ENCODE assay signal across 10 cellular contexts in genomic region chr13:106561551-106562170, GRCh38. TPM values are rescaled to one million over a fixed set of nuclear protein-coding genes. Genes with fewer than 3 reads are reported as not detected.
DNase-seq lines count a peak whose midpoint lies in the region; ATAC-seq, FAIRE-seq and TF ChIP-seq lines count a peak whose summit lies in the region.
"Had no signal": no experiment of that assay in that cellular context is flagged by ENCODE, and none has a peak within 500 bp of the region (broad histone marks: within the 10 kb centered on the region; RNA-seq: fewer than 3 reads in every experiment).

No MANE protein-coding gene starts in this region.

- peak overlapping the region; percentile 17 for H3K4me3 ChIP-seq in left ventricle myocardium inferior
- H3K4me3 ChIP-seq: SJSA1 had no signal

- CTCF ChIA-PET in activated CD4-positive, alpha-beta memory T cell treated with anti-CD3 and anti-CD28 coated beads for 36 hours (lab: Charles Lee) = interaction anchor here (1.3 to 9.6 kb wide), 3 partner anchors 25 to 60 kb away, joined by 4 to 57 read pairs (median 12); partner anchors contain the start of gene EFNB2

- no peaks in the 10 kb centered on the region for H3K27me3 ChIP-seq in left ventricle myocardium inferior (ENCODE audit: low read depth)
- H3K27me3 ChIP-seq: neutrophil, SJSA1 had no signal

- no peak for FAIRE-seq in frontal cortex (lab: Jason Lieb, UNC)
- FAIRE-seq in HTR-8/SVneo (lab: Jason Lieb, UNC) = no peak

- intact Hi-C loops in activated CD4-positive, alpha-beta memory T cell treated with anti-CD3 and anti-CD28 coated beads for 36 hours (cut with micrococcal nuclease) = loop anchor here (2.0 kb wide), 1 partner anchor 27 kb away; the partner anchor contains the start of gene EFNB2
- intact Hi-C loops in left ventricle myocardium inferior (cut with micrococcal nuclease) = no loop called here

- DNase-seq in activated CD4-positive, alpha-beta memory T cell treated with anti-CD3 and anti-CD28 coated beads for 36 hours = peak; percentile 82
- DNase-seq in left ventricle myocardium inferior (no peak), frontal cortex (ENCODE audit: low spot score in 2 of 2) (no peak), HTR-8/SVneo (ENCODE audit: insufficient read length, low spot score) (no peak), MV-4-11 (lab: John Stamatoyannopoulos, UW) (no peak)
- DNase-seq in stimulated activated CD4-positive, alpha-beta T cell treated with anti-CD3 and anti-CD28 coated beads, Interleukin-2, amount 100 ng/mL, for 48 hours = peak; percentile 34 to 41

- H3K36me3 ChIP-seq in left ventricle myocardium inferior = peaks cover 11% of the 10 kb centered on the region

- TF ChIP-seq CTCF in left ventricle myocardium inferior (IDR thresholded peaks at IDR 0.05; ENCODE audit: borderline replicate concordance) = no peak

- peak overlapping the region; percentile 16 for H3K4me3 Mint-ChIP-seq in activated CD4-positive, alpha-beta memory T cell treated with anti-CD3 and anti-CD28 coated beads for 36 hours

- no peaks in the 10 kb centered on the region for H3K9me3 Mint-ChIP-seq in activated CD4-positive, alpha-beta memory T cell treated with anti-CD3 and anti-CD28 coated beads for 36 hours

- peaks cover 31% of the 10 kb centered on the region for H3K36me3 Mint-ChIP-seq in activated CD4-positive, alpha-beta memory T cell treated with anti-CD3 and anti-CD28 coated beads for 36 hours

- H3K27ac Mint-ChIP-seq in activated CD4-positive, alpha-beta memory T cell treated with anti-CD3 and anti-CD28 coated beads for 36 hours = peak overlapping the region; percentile 77

- no peaks in the 10 kb centered on the region for H3K9me3 ChIP-seq in left ventricle myocardium inferior (replicated peaks)
- H3K9me3 ChIP-seq: neutrophil, SJSA1 had no signal

- H3K4me1 ChIP-seq in left ventricle myocardium inferior = peaks cover 100% of the 10 kb centered on the region

- ATAC-seq in GM18909 (IDR thresholded peaks at IDR 0.05; ENCODE audit: poor library complexity, unreplicated experiment) (peak; percentile 82), HG02973 (IDR thresholded peaks at IDR 0.05; ENCODE audit: unreplicated experiment) (peak; percentile 81)

- POLR2A ChIA-PET in activated CD4-positive, alpha-beta memory T cell treated with anti-CD3 and anti-CD28 coated beads for 36 hours (lab: Charles Lee) = interaction anchor here (0.7 kb wide), 1 partner anchor 25 kb away, joined by 3 read pairs; no protein-coding TSS in a partner anchor

- H3K27me3 Mint-ChIP-seq in activated CD4-positive, alpha-beta memory T cell treated with anti-CD3 and anti-CD28 coated beads for 36 hours = no peaks in the 10 kb centered on the region

- H3K4me1 Mint-ChIP-seq in activated CD4-positive, alpha-beta memory T cell treated with anti-CD3 and anti-CD28 coated beads for 36 hours (ENCODE audit: low read depth) = peaks cover 67% of the 10 kb centered on the region

- H3K27ac ChIP-seq in left ventricle myocardium inferior (replicated peaks) = peak overlapping the region; percentile 47
- H3K27ac ChIP-seq: neutrophil, SJSA1 had no signal

RNA-seq across cellular contexts. Expression of gene ARGLU1, which starts 6.3 kb away (rescaled TPM):
- total RNA-seq in activated CD4-positive, alpha-beta memory T cell treated with anti-CD3 and anti-CD28 coated beads for 36 hours = 10 to 100 TPM; 81.0 to 87.1 TPM
- total RNA-seq in left ventricle myocardium inferior (29.0 TPM), frontal cortex (97.4 TPM)

RNA-seq across cellular contexts. Expression of gene EFNB2, which starts 26.2 kb away (rescaled TPM):
- total RNA-seq in activated CD4-positive, alpha-beta memory T cell treated with anti-CD3 and anti-CD28 coated beads for 36 hours = under 1 TPM in 1 of 2 experiments, not detected in 1; 0.07 TPM
- total RNA-seq in left ventricle myocardium inferior = 10.1 TPM
- 73.4 TPM for total RNA-seq in frontal cortex

Comparison
In these comparisons a context has a peak if more than half of its experiments do, and no peak if none do; other contexts are left out.
1. DNase-seq: peak in activated CD4-positive, alpha-beta memory T cell treated with anti-CD3 and anti-CD28 coated beads for 36 hours (single experiment) and stimulated activated CD4-positive, alpha-beta T cell treated with anti-CD3 and anti-CD28 coated beads, Interleukin-2, amount 100 ng/mL, for 48 hours (2 of 2); none in left ventricle myocardium inferior (single experiment), frontal cortex (0 of 2), HTR-8/SVneo (single experiment) and MV-4-11 (single experiment).
2. RNA of gene EFNB2, which starts 26.2 kb away (total RNA-seq): 73.4 TPM in frontal cortex (single experiment) and 10.1 TPM in left ventricle myocardium inferior (single experiment); 0.07 TPM in activated CD4-positive, alpha-beta memory T cell treated with anti-CD3 and anti-CD28 coated beads for 36 hours; every median in the first group is over 10 times any median in the second.